Comparison of ENCODE assay signal across 8 cellular contexts in the genomic region with DNA sequence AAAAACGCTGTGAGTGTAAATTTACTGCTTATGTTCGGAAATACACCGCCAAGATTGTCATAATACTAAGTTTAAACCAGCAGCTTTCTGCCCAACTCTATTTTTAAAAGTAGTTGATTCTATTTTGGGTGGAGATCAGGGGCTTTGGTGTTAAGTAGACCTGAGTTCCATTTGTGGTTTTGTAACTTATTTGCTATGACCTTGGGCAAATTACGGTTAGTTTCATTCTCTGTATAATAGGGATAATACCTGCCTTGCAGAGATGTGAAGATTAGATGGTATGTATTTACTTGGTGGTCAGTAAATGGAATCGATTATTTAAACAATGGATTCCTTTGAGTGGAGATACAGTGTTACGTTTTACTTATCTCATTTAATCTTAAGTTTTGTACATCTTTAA. TPM values are rescaled to one million over a fixed set of nuclear protein-coding genes. Genes with fewer than 3 reads are reported as not detected.
DNase-seq lines count a peak whose midpoint lies in the region; ATAC-seq and TF ChIP-seq lines count a peak whose summit lies in the region.

No MANE protein-coding gene starts in this region.

- POLR2A ChIA-PET in OCI-LY7 (lab: Charles Lee) = interaction anchor here (1.1 to 1.8 kb wide), 3 partner anchors 14 to 32 kb away, joined by 4 to 8 read pairs (median 5); no protein-coding TSS in a partner anchor

- H3K4me1 Mint-ChIP-seq in progenitor cell of endocrine pancreas (ENCODE audit: low read depth) = peaks cover 34% of the 10 kb centered on the region

- no peaks in the 10 kb centered on the region for H3K9me3 Mint-ChIP-seq in progenitor cell of endocrine pancreas (ENCODE audit: low read depth)

- H3K36me3 Mint-ChIP-seq in progenitor cell of endocrine pancreas (ENCODE audit: insufficient read depth) = no peaks in the 10 kb centered on the region

- H3K4me1 ChIP-seq in OCI-LY7 (ENCODE audit: insufficient read depth, low read length, poor library complexity, severe bottlenecking) = peaks cover 28% of the 10 kb centered on the region

- H3K36me3 ChIP-seq in OCI-LY7 (ENCODE audit: insufficient read depth, low read length) = peaks cover 45% of the 10 kb centered on the region

- no peak for TF ChIP-seq CTCF in GM12864 (IDR thresholded peaks at IDR 0.05; ENCODE audit: low read depth, low read length, missing control alignments)
- TF ChIP-seq CTCF in OCI-LY7 (conservative IDR thresholded peaks at IDR 0.05; ENCODE audit: low read length) = no peak
- TF ChIP-seq CTCF in epithelial cell of proximal tubule (conservative IDR thresholded peaks at IDR 0.05; ENCODE audit: low read depth, low read length) = no peak
- no peak for TF ChIP-seq CTCF in progenitor cell of endocrine pancreas (IDR thresholded peaks at IDR 0.05; ENCODE audit: unreplicated experiment)
- TF ChIP-seq CTCF in GM20000 (IDR thresholded peaks at IDR 0.05; ENCODE audit: extremely low read depth, missing control alignments) = no peak

- H3K4me3 ChIP-seq in GM12864 (ENCODE audit: low read depth, low read length) = peak overlapping the region; percentile 86
- peak overlapping the region; percentile 94 for H3K4me3 ChIP-seq in OCI-LY7 (ENCODE audit: low read depth, low read length, poor library complexity, severe bottlenecking)
- H3K4me3 ChIP-seq in epithelial cell of proximal tubule (ENCODE audit: low read depth, low read length) = peak overlapping the region; percentile 62

- H4K20me1 ChIP-seq in OCI-LY7 (ENCODE audit: insufficient read depth, low read length) = peaks cover 30% of the 10 kb centered on the region

- CTCF ChIA-PET in OCI-LY7 (lab: Charles Lee; ENCODE audit: unreplicated experiment) = no interaction called here

- H3K9me2 ChIP-seq in OCI-LY7 (ENCODE audit: insufficient read depth, low read length) = no peaks in the 10 kb centered on the region

- peak overlapping the region; percentile 99 for H3K27ac Mint-ChIP-seq in progenitor cell of endocrine pancreas

- no peak for ATAC-seq in HG02588 (IDR thresholded peaks at IDR 0.05; ENCODE audit: unreplicated experiment)
- ATAC-seq in GM21717 (IDR thresholded peaks at IDR 0.05; ENCODE audit: unreplicated experiment) = no peak

- intact Hi-C loops in OCI-LY7 (cut with micrococcal nuclease; ENCODE audit: unreplicated experiment) = loop anchor here (2.0 to 10.0 kb wide), 3 partner anchors 14 to 530 kb away; no protein-coding TSS in a partner anchor

- no peak overlapping the region for H2AFZ ChIP-seq in OCI-LY7 (ENCODE audit: low read length)

- peak overlapping the region; percentile 79 for H3K4me2 ChIP-seq in OCI-LY7 (ENCODE audit: low read length)

- peaks cover 72% of the 10 kb centered on the region for H3K79me2 ChIP-seq in OCI-LY7 (ENCODE audit: insufficient read depth, low read depth, low read length)

- H3K27ac ChIP-seq in OCI-LY7 (ENCODE audit: low read depth, low read length, poor library complexity, severe bottlenecking) = peak overlapping the region; percentile 85

- H3K9me3 ChIP-seq in OCI-LY7 (ENCODE audit: low read length) = no peaks in the 10 kb centered on the region

- DNase-seq in GM12864 (ENCODE audit: low read depth) (no peak), OCI-LY7 (ENCODE audit: low spot score) (peak; percentile 26), epithelial cell of proximal tubule (ENCODE audit: low read depth) (no peak), progenitor cell of endocrine pancreas (ENCODE audit: low spot score, unreplicated experiment) (no peak), GM20000 (ENCODE audit: low spot score) (no peak), NOMO-1 treated with DMSO at 0.1 percent for 48 hours (lab: John Stamatoyannopoulos, UW; ENCODE audit: unreplicated experiment) (no peak)

- no TSS peak for BruUV-seq in OCI-LY7 (replicated peaks; lab: Mats Ljungman, UMichigan)

- peak overlapping the region; percentile 99 for H3K4me3 Mint-ChIP-seq in progenitor cell of endocrine pancreas (ENCODE audit: low read depth)

- no peaks in the 10 kb centered on the region for H3K27me3 Mint-ChIP-seq in progenitor cell of endocrine pancreas

RNA-seq across cellular contexts. Expression of a gene that starts 1.6 kb away (rescaled TPM):
- total RNA-seq in OCI-LY7 (2014; rRNA removed; shearing (Covaris generic)) = 61.0 and 67.3 TPM in 2 replicates
- total RNA-seq in OCI-LY7 (2022) (120 and 141 TPM in 2 replicates), epithelial cell of proximal tubule (62.8 and 82.8 TPM in 2 replicates), progenitor cell of endocrine pancreas (153 and 171 TPM in 2 replicates)
